Comparison of ENCODE assay signal across 14 cellular contexts in genomic region chrX:38929966-38930421, GRCh38.
A peak's percentile ranks its signal among the peaks of the same experiment; 100 is the strongest.
DNase-seq lines count a peak whose midpoint lies in the region; ATAC-seq and TF ChIP-seq lines count a peak whose summit lies in the region.
"Had no signal": no experiment of that assay in that cellular context is flagged by ENCODE, and none has a peak within 500 bp of the region (broad histone marks: within the 10 kb centered on the region; RNA-seq: fewer than 3 reads in every experiment).

No MANE protein-coding gene starts in this region.

- intact Hi-C loops in left ventricle myocardium superior (cut with micrococcal nuclease), result no loop called here
- intact Hi-C loops in left ventricle myocardium inferior (cut with micrococcal nuclease), result no loop called here
- intact Hi-C loops in aorta (cut with DNase I), result loop anchor here (5.0 kb wide), 1 partner anchor 128 kb away; the partner anchor contains the start of gene MID1IP1 (in 2 of the 2)

- H3K36me3 ChIP-seq in left ventricle myocardium inferior, result no peaks in the 10 kb centered on the region
- H3K36me3 ChIP-seq in aorta (ENCODE audit: control insufficient read depth in 1 of 2, insufficient read depth in 2 of 2, low read length in 1 of 2), result no peaks in the 10 kb centered on the region

- H3K9me3 ChIP-seq in left ventricle myocardium inferior (replicated peaks) (no peaks in the 10 kb centered on the region), aorta (ENCODE audit: control insufficient read depth, low read length) (no peaks in the 10 kb centered on the region)

- H3K27me3 ChIP-seq in left ventricle myocardium inferior (ENCODE audit: low read depth) (no peaks in the 10 kb centered on the region), aorta (ENCODE audit: control insufficient read depth in 1 of 2, insufficient read depth in 2 of 2, low read length in 1 of 2) (no peaks in the 10 kb centered on the region)

- H3K4me1 ChIP-seq in left ventricle myocardium inferior (no peaks in the 10 kb centered on the region), aorta (ENCODE audit: control insufficient read depth in 1 of 2, insufficient read depth in 2 of 2, low read length in 2 of 2) (peaks cover 0 to 1% of the 10 kb centered on the region in 2 donors)

- DNase-seq in left ventricle myocardium superior (no peak), left ventricle myocardium inferior (no peak), amniotic epithelial cell (ENCODE audit: low read depth) (peak; percentile 6), hepatic stellate cell (ENCODE audit: low spot score) (peak; percentile 34), aorta (peak in 1 of 2 donors; percentile 60)
- DNase-seq: activated CD4-positive, alpha-beta T cell treated with anti-CD3 and anti-CD28 coated beads, Interleukin-2, amount 50 U/mL, for 48 hours; activated naive CD8-positive, alpha-beta T cell treated with anti-CD3 and anti-CD28 coated beads, Interleukin-2, amount 10 ng/mL, durations not matched to agents 7 days and 5 days; CD4-positive, alpha-beta T cell; mesendoderm; NCI-H2081 had no signal

- ATAC-seq in left ventricle myocardium superior, result peak; percentile 38
- ATAC-seq in aorta (ENCODE audit: low FRiP score), result peak; percentile 81
- ATAC-seq in HG02938 (IDR thresholded peaks at IDR 0.05; ENCODE audit: unreplicated experiment), result no peak
- ATAC-seq in GM19463 (IDR thresholded peaks at IDR 0.05; ENCODE audit: unreplicated experiment), result no peak
- no peak for ATAC-seq in HG02852 (IDR thresholded peaks at IDR 0.05; ENCODE audit: unreplicated experiment)

- H3K27ac ChIP-seq in left ventricle myocardium inferior (replicated peaks) (no peak overlapping the region), aorta (ENCODE audit: low read depth in 1 of 2, low read length in 2 of 2) (peak overlapping the region; percentile 54 to 95)
- H3K27ac ChIP-seq: SK-N-MC had no signal

- WGBS in aorta, 2 donors, result 3 to 33% methylated on average over 2 of the region's 2 CpGs

- no peak for TF ChIP-seq CTCF in left ventricle myocardium inferior (IDR thresholded peaks at IDR 0.05; ENCODE audit: borderline replicate concordance)

- H3K4me3 ChIP-seq in left ventricle myocardium inferior (no peak overlapping the region), aorta (ENCODE audit: low read length in 2 of 2) (no peak overlapping the region)
- H3K4me3 ChIP-seq: SK-N-MC had no signal

Comparison
In these comparisons a context has a peak if more than half of its experiments do, and no peak if none do; other contexts are left out.
1. ATAC-seq: peak in left ventricle myocardium superior (single experiment) and aorta (single experiment); none in HG02938 (single experiment), GM19463 (single experiment) and HG02852 (single experiment).
2. DNase-seq: peak in amniotic epithelial cell (single experiment) and hepatic stellate cell (single experiment); none in left ventricle myocardium superior (single experiment) and left ventricle myocardium inferior (single experiment).
3. intact Hi-C loops: an anchor here in aorta (5.0 kb wide); none called in left ventricle myocardium superior and left ventricle myocardium inferior.